ENCODE assay signal across 25 cellular contexts in genomic region chr7:127935847-127936376, GRCh38.
A peak's percentile ranks its signal among the peaks of the same experiment; 100 is the strongest.
DNase-seq lines count a peak whose midpoint lies in the region; ATAC-seq and TF ChIP-seq lines count a peak whose summit lies in the region.
"Had no signal": no experiment of that assay in that cellular context is flagged by ENCODE, and none has a peak within 500 bp of the region (broad histone marks: within the 10 kb centered on the region; RNA-seq: fewer than 3 reads in every experiment).

No MANE protein-coding gene starts in this region.

- H3K18ac ChIP-seq in neuronal stem cell (ENCODE audit: low read length) = no peak overlapping the region

- no peak overlapping the region for H2BK12ac ChIP-seq in neuronal stem cell (ENCODE audit: low read length)

- H3K27me3 ChIP-seq in adrenal gland = no peaks in the 10 kb centered on the region
- no peaks in the 10 kb centered on the region for H3K27me3 ChIP-seq in neuronal stem cell (ENCODE audit: control insufficient read depth in 3 of 3, insufficient read depth in 3 of 3, low read depth in 1 of 3, low read length in 3 of 3)
- no peaks in the 10 kb centered on the region for H3K27me3 ChIP-seq in spleen (replicated peaks in 1 of 7)
- H3K27me3 ChIP-seq: gastrocnemius medialis, SJSA1, tibial artery had no signal

- in situ Hi-C loops in G401 (cut with HindIII; ENCODE audit: low sequenced_read_pairs) = no loop called here

- intact Hi-C loops in adrenal gland (cut with DNase I) (no loop called here), spleen (cut with DNase I; ENCODE audit: low total_unique reads) (no loop called here)

- H3K4me3 ChIP-seq in adrenal gland = no peak overlapping the region
- peak overlapping the region in 1 of 2 donors; percentile 63 for H3K4me3 ChIP-seq in neuronal stem cell (ENCODE audit: low read length in 2 of 2)
- no peak overlapping the region for H3K4me3 ChIP-seq in spleen
- H3K4me3 ChIP-seq: gastrocnemius medialis, lung, SJSA1, tibial artery had no signal

- no peak overlapping the region for H2AK5ac ChIP-seq in neuronal stem cell (ENCODE audit: low read depth, low read length)

- DNase-seq in G401 (ENCODE audit: low spot score) (peak; percentile 96), NCI-H524 (lab: John Stamatoyannopoulos, UW) (peak; percentile 92 to 98), adrenal gland (peak in 4 of 7 donors; percentile 16 to 32 (median 20)), neuronal stem cell (ENCODE audit: low spot score) (no peak), spleen (no peak)
- DNase-seq in activated naive CD4-positive, alpha-beta T cell treated with anti-CD3 and anti-CD28 coated beads, Interleukin-2, amount 50 U/mL, for 16 hours = no peak
- DNase-seq: activated CD4-positive, alpha-beta T cell treated with anti-CD3 and anti-CD28 coated beads for 48 hours; activated naive CD4-positive, alpha-beta T cell; activated T-cell treated with anti-CD3 and anti-CD28 coated beads, Interleukin-2, amount 50 U/mL, for 4 hours; anterior cingulate cortex; CD4-positive, alpha-beta memory T cell; gastrocnemius medialis; hypothalamus; NCI-H1092; NCI-H1930; NCI-H2227 treated with DMSO at 0.1 percent for 48 hours; stimulated activated CD4-positive, alpha-beta T cell treated with anti-CD3 and anti-CD28 coated beads, Interleukin-15, amount 100 ng/mL, for 24 hours; T-helper 1 cell; tibial artery had no signal

- no peaks in the 10 kb centered on the region for H3K9me3 ChIP-seq in adrenal gland (replicated peaks in 1 of 3)
- peaks cover 0 to 13% of the 10 kb centered on the region in 2 donors for H3K9me3 ChIP-seq in neuronal stem cell (replicated peaks in 1 of 2; ENCODE audit: control insufficient read depth in 2 of 2, insufficient read depth in 1 of 2, low read depth in 1 of 2, low read length in 2 of 2)
- H3K9me3 ChIP-seq in spleen = no peaks in the 10 kb centered on the region
- H3K9me3 ChIP-seq: gastrocnemius medialis, SJSA1, tibial artery had no signal

- H3K9ac ChIP-seq in neuronal stem cell (ENCODE audit: low read depth, low read length, poor library complexity) = peak overlapping the region; percentile 9

- TF ChIP-seq CTCF in adrenal gland (IDR thresholded peaks at IDR 0.05) = no peak
- TF ChIP-seq CTCF in spleen (IDR thresholded peaks at IDR 0.05 in 8 of 11, conservative IDR thresholded peaks at IDR 0.05 in 3 of 11) = no peak

- no peak overlapping the region for H2AFZ ChIP-seq in neuronal stem cell (ENCODE audit: low read length)

- ATAC-seq in GM21367 (IDR thresholded peaks at IDR 0.05; ENCODE audit: unreplicated experiment) = no peak
- ATAC-seq: activated T-cell treated with anti-CD3 and anti-CD28 coated beads, Interleukin-2, amount 50 U/mL, for 4 hours; gastrocnemius medialis; Panc1; sciatic nerve had no signal

- WGBS in adrenal gland, 4 donors = 59 to 70% (median 62%) methylated on average over 3 to 6 of the region's 6 CpGs
- WGBS in neuronal stem cell (ENCODE audit: extremely low coverage in 2 of 2, insufficient read length in 2 of 2, insufficient replicate concordance in 1 of 2), 2 donors = no CpG with 5 or more reads among the region's 6 CpGs
- WGBS in spleen, 5 donors = 82 to 93% (median 86%) methylated on average over 6 of the region's 6 CpGs

- peaks cover 0 to 9% of the 10 kb centered on the region in 2 donors for H3K4me1 ChIP-seq in adrenal gland (replicated peaks in 1 of 2)
- H3K4me1 ChIP-seq in neuronal stem cell (ENCODE audit: control insufficient read depth in 2 of 2, insufficient read depth in 1 of 2, low read depth in 1 of 2, low read length in 2 of 2) = peaks cover 11 to 13% of the 10 kb centered on the region in 2 donors
- H3K4me1 ChIP-seq in spleen = peaks cover 0 to 4% (median 0%) of the 10 kb centered on the region in 6 donors

- no peak overlapping the region for H3K14ac ChIP-seq in neuronal stem cell (ENCODE audit: low read length)

- H3K27ac ChIP-seq in adrenal gland (no peak overlapping the region), neuronal stem cell (replicated peaks; ENCODE audit: low read length) (no peak overlapping the region), spleen (no peak overlapping the region)
- H3K27ac ChIP-seq: gastrocnemius medialis, HL-60, SJSA1, tibial artery had no signal

- H2BK120ac ChIP-seq in neuronal stem cell (ENCODE audit: low read depth, low read length) = no peak overlapping the region

- no peak overlapping the region for H2BK15ac ChIP-seq in neuronal stem cell (ENCODE audit: low read length)

- no peak overlapping the region for H4K91ac ChIP-seq in neuronal stem cell (ENCODE audit: low read depth, low read length, poor library complexity)

- H3K36me3 ChIP-seq in adrenal gland (replicated peaks in 1 of 2) (peaks cover 0 to 2% of the 10 kb centered on the region in 2 donors), neuronal stem cell (replicated peaks in 1 of 2; ENCODE audit: control insufficient read depth in 2 of 2, insufficient read depth in 2 of 2, low read length in 2 of 2) (peaks cover 0 to 19% of the 10 kb centered on the region in 2 donors), spleen (peaks cover 0 to 49% (median 5%) of the 10 kb centered on the region in 6 donors)
- H3K36me3 ChIP-seq: gastrocnemius medialis had no signal

- no peaks in the 10 kb centered on the region for H3K79me1 ChIP-seq in neuronal stem cell (ENCODE audit: low read depth, low read length)

- H4K8ac ChIP-seq in neuronal stem cell (ENCODE audit: low read depth, low read length) = peak overlapping the region; percentile 90

- no peak overlapping the region for H3K4me2 ChIP-seq in neuronal stem cell (ENCODE audit: insufficient read depth, low read length, poor library complexity, severe bottlenecking)

- H2BK5ac ChIP-seq in neuronal stem cell (ENCODE audit: low read length) = peak overlapping the region; percentile 3

- no peak for TF ChIP-seq POLR2A in adrenal gland (IDR thresholded peaks at IDR 0.05)
- TF ChIP-seq POLR2A in spleen (IDR thresholded peaks at IDR 0.05) = no peak

- peak overlapping the region; percentile 32 for H3K23ac ChIP-seq in neuronal stem cell (ENCODE audit: low read depth, low read length, poor library complexity)

- no peak overlapping the region for H3K4ac ChIP-seq in neuronal stem cell (ENCODE audit: low read length)

Comparison
In these comparisons a context has a peak if more than half of its experiments do, and no peak if none do; other contexts are left out.
1. DNase-seq: peak in G401 (single experiment), NCI-H524 (2 of 2) and adrenal gland (4 of 7); none in neuronal stem cell (single experiment), activated naive CD4-positive, alpha-beta T cell treated with anti-CD3 and anti-CD28 coated beads, Interleukin-2, amount 50 U/mL, for 16 hours (single experiment) and spleen (single experiment).